ENCODE assay signal across 28 cellular contexts in the genomic region with DNA sequence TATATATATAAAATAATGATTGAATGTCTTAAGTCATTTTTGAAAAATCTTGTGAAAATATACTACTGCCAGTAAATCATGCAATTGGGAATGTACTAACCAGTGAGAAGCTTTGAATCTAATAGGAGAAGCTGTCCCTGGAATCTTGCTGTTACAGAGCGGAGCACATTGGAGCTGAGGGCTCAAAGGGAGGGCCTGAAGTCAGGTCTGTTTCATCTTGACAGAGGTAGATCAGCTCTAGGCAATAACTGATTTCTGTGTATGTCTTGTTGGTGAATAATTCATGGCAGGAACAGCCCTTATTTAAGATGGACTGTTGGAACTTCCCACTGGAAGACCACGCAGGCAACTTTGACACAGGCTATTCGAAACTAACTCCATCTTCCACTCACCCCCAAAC. TPM values are rescaled to one million over a fixed set of nuclear protein-coding genes. Genes with fewer than 3 reads are reported as not detected.
A peak's percentile ranks its signal among the peaks of the same experiment; 100 is the strongest.
DNase-seq lines count a peak whose midpoint lies in the region; ATAC-seq and TF ChIP-seq lines count a peak whose summit lies in the region.
"Had no signal": no experiment of that assay in that cellular context is flagged by ENCODE, and none has a peak within 500 bp of the region (broad histone marks: within the 10 kb centered on the region; RNA-seq: fewer than 3 reads in every experiment).

No MANE protein-coding gene starts in this region.

- H3K27ac Mint-ChIP-seq in activated CD8-positive, alpha-beta T cell treated with anti-CD3 and anti-CD28 coated beads for 36 hours = peak overlapping the region; percentile 35
- no peak overlapping the region for H3K27ac Mint-ChIP-seq in activated CD8-positive, alpha-beta T cell treated with anti-CD3 and anti-CD28 coated beads, Interleukin-2, amount 10 ng/mL, durations not matched to agents 7 days and 5 days
- H3K27ac Mint-ChIP-seq in CD4-positive, alpha-beta memory T cell = peak overlapping the region in 4 of 7 donors; percentile 49 to 73 (median 53)
- H3K27ac Mint-ChIP-seq in T-cell = peak overlapping the region; percentile 59 to 72
- H3K27ac Mint-ChIP-seq: B cell, H9, HFFc6 had no signal

- ATAC-seq in activated CD8-positive, alpha-beta T cell treated with anti-CD3 and anti-CD28 coated beads for 36 hours = no peak
- ATAC-seq in activated CD8-positive, alpha-beta T cell treated with anti-CD3 and anti-CD28 coated beads, Interleukin-2, amount 10 ng/mL, durations not matched to agents 7 days and 5 days = no peak
- ATAC-seq in T-cell (replicated peaks in 1 of 4) = no peak
- ATAC-seq: GM12878, Panc1 had no signal

- peaks cover 5% of the 10 kb centered on the region for H3K36me3 ChIP-seq in CD4-positive, alpha-beta memory T cell (ENCODE audit: insufficient read depth, low read length)
- H3K36me3 ChIP-seq in esophagus squamous epithelium = no peaks in the 10 kb centered on the region

- H3K27me3 ChIP-seq in CD4-positive, alpha-beta memory T cell (ENCODE audit: insufficient read depth, low read length) = no peaks in the 10 kb centered on the region
- H3K27me3 ChIP-seq in esophagus squamous epithelium = no peaks in the 10 kb centered on the region

- H3K4me3 ChIP-seq in CD4-positive, alpha-beta memory T cell (ENCODE audit: low read length in 2 of 2) = no peak overlapping the region
- no peak overlapping the region for H3K4me3 ChIP-seq in esophagus squamous epithelium
- H3K4me3 ChIP-seq: GM12878, GM23248 had no signal

- TF ChIP-seq POLR2A in esophagus squamous epithelium (IDR thresholded peaks at IDR 0.05) = no peak

- H3K9me3 ChIP-seq in CD4-positive, alpha-beta memory T cell (ENCODE audit: control insufficient read depth in 1 of 2, low read length in 2 of 2) = no peaks in the 10 kb centered on the region
- H3K9me3 ChIP-seq in esophagus squamous epithelium = no peaks in the 10 kb centered on the region

- H3K9me3 Mint-ChIP-seq in activated CD8-positive, alpha-beta T cell treated with anti-CD3 and anti-CD28 coated beads for 36 hours = no peaks in the 10 kb centered on the region
- H3K9me3 Mint-ChIP-seq in activated CD8-positive, alpha-beta T cell treated with anti-CD3 and anti-CD28 coated beads, Interleukin-2, amount 10 ng/mL, durations not matched to agents 7 days and 5 days (ENCODE audit: insufficient read depth) = no peaks in the 10 kb centered on the region
- H3K9me3 Mint-ChIP-seq in CD4-positive, alpha-beta memory T cell = no peaks in the 10 kb centered on the region
- no peaks in the 10 kb centered on the region for H3K9me3 Mint-ChIP-seq in T-cell
- H3K9me3 Mint-ChIP-seq: H9, HFFc6 had no signal

- H3K4me3 Mint-ChIP-seq in activated CD8-positive, alpha-beta T cell treated with anti-CD3 and anti-CD28 coated beads for 36 hours = no peak overlapping the region
- no peak overlapping the region for H3K4me3 Mint-ChIP-seq in activated CD8-positive, alpha-beta T cell treated with anti-CD3 and anti-CD28 coated beads, Interleukin-2, amount 10 ng/mL, durations not matched to agents 7 days and 5 days
- H3K4me3 Mint-ChIP-seq in CD4-positive, alpha-beta memory T cell = peak overlapping the region in 1 of 8 donors; percentile 25
- H3K4me3 Mint-ChIP-seq in T-cell = peak overlapping the region in 1 of 3 donors; percentile 64
- H3K4me3 Mint-ChIP-seq: B cell, H9, HFFc6 had no signal

- no peaks in the 10 kb centered on the region for H3K27me3 Mint-ChIP-seq in activated CD8-positive, alpha-beta T cell treated with anti-CD3 and anti-CD28 coated beads for 36 hours
- no peaks in the 10 kb centered on the region for H3K27me3 Mint-ChIP-seq in activated CD8-positive, alpha-beta T cell treated with anti-CD3 and anti-CD28 coated beads, Interleukin-2, amount 10 ng/mL, durations not matched to agents 7 days and 5 days (ENCODE audit: low read depth)
- no peaks in the 10 kb centered on the region for H3K27me3 Mint-ChIP-seq in CD4-positive, alpha-beta memory T cell
- no peaks in the 10 kb centered on the region for H3K27me3 Mint-ChIP-seq in T-cell

- no peak for TF ChIP-seq CTCF in activated CD8-positive, alpha-beta T cell treated with anti-CD3 and anti-CD28 coated beads for 36 hours (IDR thresholded peaks at IDR 0.05)
- TF ChIP-seq CTCF in esophagus squamous epithelium (IDR thresholded peaks at IDR 0.05) = no peak

- no peak for DNase-seq in activated CD8-positive, alpha-beta T cell treated with anti-CD3 and anti-CD28 coated beads for 36 hours
- DNase-seq in activated CD8-positive, alpha-beta T cell treated with anti-CD3 and anti-CD28 coated beads, Interleukin-2, amount 10 ng/mL, durations not matched to agents 7 days and 5 days = no peak
- DNase-seq in CD4-positive, alpha-beta memory T cell = no peak
- DNase-seq in T-cell = no peak
- DNase-seq in cerebellar cortex (ENCODE audit: low spot score) = peak; percentile 61
- DNase-seq in EL = no peak
- no peak for DNase-seq in NCI-H2227 (lab: John Stamatoyannopoulos, UW; ENCODE audit: unreplicated experiment)
- DNase-seq in esophagus squamous epithelium (lab: John Stamatoyannopoulos, UW) = no peak
- DNase-seq: COR-L47, DMS53, GDM1, GM23248, H9, HFFc6, KBM-7, MV-4-11, NCI-H1105, NCI-H1436 treated with DMSO at 0.1 percent for 48 hours, NCI-H2029, NCI-H446 treated with DMSO at 0.1 percent for 48 hours, NCI-H526, SHP77 had no signal

- intact Hi-C loops in activated CD8-positive, alpha-beta T cell treated with anti-CD3 and anti-CD28 coated beads for 36 hours (cut with micrococcal nuclease) = no loop called here
- intact Hi-C loops in CD4-positive, alpha-beta memory T cell (cut with micrococcal nuclease) = no loop called here
- intact Hi-C loops in esophagus squamous epithelium (cut with DNase I) = no loop called here

- POLR2A ChIA-PET in activated CD8-positive, alpha-beta T cell treated with anti-CD3 and anti-CD28 coated beads for 36 hours (lab: Charles Lee) = interaction anchor here (0.5 to 9.4 kb wide), 3 partner anchors 11 to 33 kb away, joined by 3 to 91 read pairs (median 3); no protein-coding TSS in a partner anchor
- POLR2A ChIA-PET in activated CD8-positive, alpha-beta T cell treated with anti-CD3 and anti-CD28 coated beads, Interleukin-2, amount 10 ng/mL, durations not matched to agents 7 days and 5 days (lab: Charles Lee) = no interaction called here
- POLR2A ChIA-PET in CD4-positive, alpha-beta memory T cell (lab: Charles Lee; ENCODE audit: partially characterized antibody) = interaction anchor here (1.4 to 11.4 kb wide), 2 partner anchors 9 to 16 kb away, joined by 4 to 206 read pairs; a partner anchor contains a TSS
- POLR2A ChIA-PET in T-cell (lab: Charles Lee) = interaction anchor here (0.6 to 1.7 kb wide), 2 partner anchors 13 kb away, joined by 3 to 5 read pairs; no protein-coding TSS in a partner anchor

- peaks cover 20% of the 10 kb centered on the region for H3K36me3 Mint-ChIP-seq in activated CD8-positive, alpha-beta T cell treated with anti-CD3 and anti-CD28 coated beads for 36 hours (ENCODE audit: low read depth)
- peaks cover 44% of the 10 kb centered on the region for H3K36me3 Mint-ChIP-seq in activated CD8-positive, alpha-beta T cell treated with anti-CD3 and anti-CD28 coated beads, Interleukin-2, amount 10 ng/mL, durations not matched to agents 7 days and 5 days (ENCODE audit: low read depth)
- H3K36me3 Mint-ChIP-seq in CD4-positive, alpha-beta memory T cell = peaks cover 14 to 34% of the 10 kb centered on the region in 2 donors
- H3K36me3 Mint-ChIP-seq in T-cell = peaks cover 43% of the 10 kb centered on the region

- CTCF ChIA-PET in activated CD8-positive, alpha-beta T cell treated with anti-CD3 and anti-CD28 coated beads for 36 hours (lab: Charles Lee) = interaction anchor here (1.4 kb wide), 1 partner anchor 18 kb away, joined by 4 read pairs; no protein-coding TSS in a partner anchor
- CTCF ChIA-PET in activated CD8-positive, alpha-beta T cell treated with anti-CD3 and anti-CD28 coated beads, Interleukin-2, amount 10 ng/mL, durations not matched to agents 7 days and 5 days (lab: Charles Lee) = interaction anchor here (1.4 to 7.8 kb wide), 2 partner anchors 12 to 16 kb away, joined by 3 to 85 read pairs; a partner anchor contains a TSS
- CTCF ChIA-PET in CD4-positive, alpha-beta memory T cell (lab: Charles Lee; ENCODE audit: partially characterized antibody) = interaction anchor here (3.4 kb wide), 1 partner anchor 18 kb away, joined by 11 read pairs; a partner anchor contains a TSS
- CTCF ChIA-PET in T-cell (lab: Charles Lee) = no interaction called here

- H3K4me1 Mint-ChIP-seq in activated CD8-positive, alpha-beta T cell treated with anti-CD3 and anti-CD28 coated beads for 36 hours (ENCODE audit: low read depth) = peaks cover 92% of the 10 kb centered on the region
- peaks cover 78% of the 10 kb centered on the region for H3K4me1 Mint-ChIP-seq in activated CD8-positive, alpha-beta T cell treated with anti-CD3 and anti-CD28 coated beads, Interleukin-2, amount 10 ng/mL, durations not matched to agents 7 days and 5 days (ENCODE audit: low read depth)
- H3K4me1 Mint-ChIP-seq in CD4-positive, alpha-beta memory T cell = peaks cover 73 to 93% (median 84%) of the 10 kb centered on the region in 4 donors
- H3K4me1 Mint-ChIP-seq in T-cell = peaks cover 90 to 94% (median 94%) of the 10 kb centered on the region in 3 donors
- H3K4me1 Mint-ChIP-seq: B cell had no signal

- WGBS in esophagus squamous epithelium, 2 donors = 63 to 89% methylated on average over 3 of the region's 3 CpGs

- H3K4me1 ChIP-seq in CD4-positive, alpha-beta memory T cell (ENCODE audit: insufficient read depth, low read length) = peaks cover 81% of the 10 kb centered on the region
- no peaks in the 10 kb centered on the region for H3K4me1 ChIP-seq in esophagus squamous epithelium

- H3K27ac ChIP-seq in CD4-positive, alpha-beta memory T cell (ENCODE audit: low read depth, low read length) = no peak overlapping the region
- H3K27ac ChIP-seq in esophagus squamous epithelium = no peak overlapping the region
- H3K27ac ChIP-seq: 22Rv1, C4-2B, GM23248, RWPE1 had no signal

RNA-seq across cellular contexts. Expression of a gene that starts 17.5 kb away (rescaled TPM):
- 10 to 100 TPM; 79.7 to 80.7 TPM for total RNA-seq in activated CD8-positive, alpha-beta T cell treated with anti-CD3 and anti-CD28 coated beads for 36 hours
- 10 to 100 TPM; 82.7 to 84.9 TPM for total RNA-seq in activated CD8-positive, alpha-beta T cell treated with anti-CD3 and anti-CD28 coated beads, Interleukin-2, amount 10 ng/mL, durations not matched to agents 7 days and 5 days
- 100 to 1,000 TPM; 243 to 257 TPM for total RNA-seq in CD4-positive, alpha-beta memory T cell
- 10 to 100 TPM; 84.3 to 86.9 TPM for polyA plus RNA-seq in CD4-positive, alpha-beta memory T cell
- total RNA-seq in T-cell (100 to 1,000 TPM; 120 to 274 (median 243) TPM), esophagus squamous epithelium (1 to 10 TPM; 1.5 to 3.2 (median 2.6) TPM)

Comparison
In these comparisons a context has a peak if more than half of its experiments do, and no peak if none do; other contexts are left out.
1. RNA of a gene that starts 17.5 kb away (total RNA-seq): 243 to 257 TPM in CD4-positive, alpha-beta memory T cell, 120 to 274 TPM in T-cell, 82.7 to 84.9 TPM in activated CD8-positive, alpha-beta T cell treated with anti-CD3 and anti-CD28 coated beads, Interleukin-2, amount 10 ng/mL, durations not matched to agents 7 days and 5 days and 79.7 to 80.7 TPM in activated CD8-positive, alpha-beta T cell treated with anti-CD3 and anti-CD28 coated beads for 36 hours; 1.5 to 3.2 TPM in esophagus squamous epithelium; every median in the first group is over 10 times any median in the second.
2. CTCF ChIA-PET loops: an anchor here in activated CD8-positive, alpha-beta T cell treated with anti-CD3 and anti-CD28 coated beads for 36 hours (1.4 kb wide), activated CD8-positive, alpha-beta T cell treated with anti-CD3 and anti-CD28 coated beads, Interleukin-2, amount 10 ng/mL, durations not matched to agents 7 days and 5 days (1.4 to 7.8 kb wide) and CD4-positive, alpha-beta memory T cell (3.4 kb wide); none called in T-cell.